8 cellular contexts compared by ENCODE assay signal in genomic region chr12:92654256-92654655, GRCh38. TPM values are rescaled to one million over a fixed set of nuclear protein-coding genes. Genes with fewer than 3 reads are reported as not detected.
"Had no signal": no experiment of that assay in that cellular context is flagged by ENCODE, and none has a peak within 500 bp of the region (broad histone marks: within the 10 kb centered on the region; RNA-seq: fewer than 3 reads in every experiment).

No MANE protein-coding gene starts in this region.

RNA-seq across cellular contexts. Expression of gene PLEKHG7, which starts 48.5 kb away (rescaled TPM):
- total RNA-seq: naive thymus-derived CD8-positive, alpha-beta T cell; natural killer cell treated with Interleukin-12 subunit alpha and Interleukin-12 subunit beta and Interleukin-15 and Interleukin-18, amount 100 ng/mL, for 72 hours; neural crest cell; psoas muscle; right cardiac atrium; suprapubic skin; vagina had no signal
- polyA plus RNA-seq: naive thymus-derived CD8-positive, alpha-beta T cell; ovary; psoas muscle; right cardiac atrium had no signal
